8 cellular contexts compared by ENCODE assay signal in the genomic region with DNA sequence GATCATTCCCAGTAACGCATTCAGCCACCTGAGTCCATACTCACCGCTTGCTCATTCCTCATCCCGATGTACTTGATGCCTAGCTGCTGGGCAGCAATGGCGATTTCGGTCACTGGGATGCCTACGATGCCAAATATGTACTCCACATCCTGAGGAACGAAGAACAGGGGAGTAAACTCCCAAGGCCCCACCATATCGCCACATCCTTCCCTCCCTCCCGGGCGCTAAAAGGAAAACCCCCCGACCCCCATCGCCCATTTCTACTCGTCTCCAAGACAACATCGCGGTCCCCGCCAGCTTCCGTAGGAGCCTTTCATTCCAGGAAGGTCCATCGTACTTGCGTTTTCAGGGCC. TPM values are rescaled to one million over a fixed set of nuclear protein-coding genes. Genes with fewer than 3 reads are reported as not detected.
A peak's percentile ranks its signal among the peaks of the same experiment; 100 is the strongest.
DNase-seq lines count a peak whose midpoint lies in the region; ATAC-seq, FAIRE-seq and TF ChIP-seq lines count a peak whose summit lies in the region.

No MANE protein-coding gene starts in this region.

- H3K27me3 ChIP-seq in HCT116 (ENCODE audit: insufficient read depth, low read length) (no peaks in the 10 kb centered on the region), PC-9 (ENCODE audit: insufficient read depth, low read depth) (no peaks in the 10 kb centered on the region), esophagus squamous epithelium (no peaks in the 10 kb centered on the region), pancreas (no peaks in the 10 kb centered on the region)

- TF ChIP-seq POLR2A in HCT116 (IDR thresholded peaks at IDR 0.05; ENCODE audit: borderline replicate concordance, extremely low read depth, insufficient read depth, insufficient read length) = no peak
- TF ChIP-seq POLR2A in esophagus squamous epithelium (IDR thresholded peaks at IDR 0.05) = no peak

- H2AFZ ChIP-seq in HCT116 (ENCODE audit: low read depth, low read length, poor library complexity, severe bottlenecking) = peak overlapping the region; percentile 84
- peak overlapping the region; percentile 90 for H2AFZ ChIP-seq in PC-9

- TF ChIP-seq RAD21 in HCT116 (IDR thresholded peaks at IDR 0.05; ENCODE audit: low read depth) = no peak

- H4K20me1 ChIP-seq in HCT116 (ENCODE audit: insufficient read depth) = no peaks in the 10 kb centered on the region
- H4K20me1 ChIP-seq in PC-9 (ENCODE audit: insufficient read depth) = no peaks in the 10 kb centered on the region

- H3K4me1 ChIP-seq in ES-I3 (ENCODE audit: insufficient read depth, low read length) (no peaks in the 10 kb centered on the region), HCT116 (ENCODE audit: control insufficient read depth in 1 of 2, insufficient read depth in 2 of 2, low read length in 2 of 2) (peaks cover 6 to 18% of the 10 kb centered on the region in 2 experiments), PC-9 (replicated peaks; ENCODE audit: insufficient read depth) (peaks cover 18% of the 10 kb centered on the region), esophagus squamous epithelium (peaks cover 5 to 34% (median 18%) of the 10 kb centered on the region in 3 donors), pancreas (peaks cover 11 to 26% (median 19%) of the 10 kb centered on the region in 3 donors)

- no TSS peak for BruUV-seq in HCT116 (replicated peaks; lab: Mats Ljungman, UMichigan)
- no TSS peak for BruUV-seq in PC-9 (replicated peaks; lab: Mats Ljungman, UMichigan)

- H3K9me2 ChIP-seq in HCT116 (ENCODE audit: insufficient read depth) (no peaks in the 10 kb centered on the region), PC-9 (ENCODE audit: insufficient read depth) (no peaks in the 10 kb centered on the region)

- ATAC-seq in HCT116 = peak; percentile 17
- peak; percentile 10 to 37 (median 31) for ATAC-seq in pancreas

- H3K4me2 ChIP-seq in HCT116 (ENCODE audit: low read length) = peak overlapping the region; percentile 91
- H3K4me2 ChIP-seq in PC-9 = peak overlapping the region; percentile 88

- peaks cover 4% of the 10 kb centered on the region; the same call in 1 of the 2 replicates for H3K36me3 ChIP-seq in ES-I3 (ENCODE audit: insufficient read depth, low read length)
- peaks cover 18% of the 10 kb centered on the region in 2 experiments; a peak in 3 of 4 replicates for H3K36me3 ChIP-seq in HCT116 (ENCODE audit: control insufficient read depth in 1 of 2, insufficient read depth in 2 of 2, low read length in 2 of 2)
- H3K36me3 ChIP-seq in PC-9 (ENCODE audit: low read depth) = peaks cover 16% of the 10 kb centered on the region
- peaks cover 0 to 36% (median 0%) of the 10 kb centered on the region in 3 donors for H3K36me3 ChIP-seq in esophagus squamous epithelium
- H3K36me3 ChIP-seq in pancreas = no peaks in the 10 kb centered on the region

- intact Hi-C loops in HCT116 (cut with micrococcal nuclease) = no loop called here
- intact Hi-C loops in PC-9 (cut with micrococcal nuclease; ENCODE audit: unreplicated experiment) = loop anchor here (2.0 to 10.0 kb wide), 4 partner anchors 36 to 644 kb away; partner anchors contain the start of gene ANKRD28
- intact Hi-C loops in esophagus squamous epithelium (cut with DNase I) = no loop called here
- intact Hi-C loops in pancreas (cut with DNase I) = no loop called here

- TF ChIP-seq CTCF in HCT116 (IDR thresholded peaks at IDR 0.05 in 2 of 3, conservative IDR thresholded peaks at IDR 0.05 in 1 of 3; ENCODE audit: borderline replicate concordance in 1 of 3, insufficient read depth in 1 of 3, low read depth in 2 of 3, low read length in 2 of 3) = no peak
- TF ChIP-seq CTCF in PC-9 (conservative IDR thresholded peaks at IDR 0.05) = no peak
- no peak for TF ChIP-seq CTCF in esophagus squamous epithelium (IDR thresholded peaks at IDR 0.05)
- no peak for TF ChIP-seq CTCF in pancreas (IDR thresholded peaks at IDR 0.05)

- H3K27ac ChIP-seq in HCT116 (ENCODE audit: low read depth, low read length) = peak overlapping the region; percentile 70
- 0 out of 2 replicates have a peak overlapping the region, but pooled peaks have one; percentile 4 for H3K27ac ChIP-seq in PC-9
- H3K27ac ChIP-seq in esophagus squamous epithelium = peak overlapping the region; percentile 83 to 95 (median 94)
- H3K27ac ChIP-seq in pancreas = peak overlapping the region; percentile 27 to 94 (median 88)

- H3K9me3 ChIP-seq in ES-I3 (ENCODE audit: control insufficient read depth, insufficient read depth, low read length) (no peaks in the 10 kb centered on the region), HCT116 (ENCODE audit: control insufficient read depth in 1 of 2, insufficient read depth in 1 of 2, low read depth in 1 of 2, low read length in 2 of 2) (no peaks in the 10 kb centered on the region; a peak in 1 of 4 replicates), PC-9 (ENCODE audit: insufficient read depth, low read depth) (no peaks in the 10 kb centered on the region), esophagus squamous epithelium (no peaks in the 10 kb centered on the region), pancreas (no peaks in the 10 kb centered on the region)

- FAIRE-seq in pancreas (lab: Jason Lieb, UNC) = no peak

- RAD21 ChIA-PET in HCT116 (lab: Charles Lee; ENCODE audit: low non-redundant PET in 1 of 2, low total read pairs in 2 of 2, uncharacterized antibody in 2 of 2, unreplicated experiment in 2 of 2) = no interaction called here

- WGBS in esophagus squamous epithelium, 2 donors = 1 to 2% methylated on average over 19 of the region's 19 CpGs
- 0 to 1% methylated on average over 18 to 19 of the region's 19 CpGs for WGBS in pancreas, 2 donors

- DNase-seq in HCT116 (ENCODE audit: low read depth, low spot score) = no peak
- no peak for DNase-seq in PC-9
- no peak for DNase-seq in esophagus squamous epithelium (lab: John Stamatoyannopoulos, UW)
- no peak for DNase-seq in pancreas
- DNase-seq in NCI-H146 treated with DMSO at 0.1 percent for 48 hours (lab: John Stamatoyannopoulos, UW; ENCODE audit: unreplicated experiment) = no peak
- no peak for DNase-seq in NCI-H1092 (lab: John Stamatoyannopoulos, UW)
- no peak for DNase-seq in SIG-M5 (lab: John Stamatoyannopoulos, UW)

- H3K4me3 ChIP-seq in HCT116 (replicated peaks in 1 of 2; ENCODE audit: low read depth in 1 of 2, low read length in 2 of 2) = peak overlapping the region; percentile 81 to 88
- peak overlapping the region; percentile 79 for H3K4me3 ChIP-seq in PC-9
- H3K4me3 ChIP-seq in esophagus squamous epithelium = peak overlapping the region; percentile 81 to 96 (median 89)
- peak overlapping the region; percentile 62 to 85 (median 74) for H3K4me3 ChIP-seq in pancreas

- H3K79me2 ChIP-seq in HCT116 (ENCODE audit: insufficient read depth, low read length) (peaks cover 17% of the 10 kb centered on the region), PC-9 (ENCODE audit: low read depth) (peaks cover 24% of the 10 kb centered on the region)

- H3K9ac ChIP-seq in ES-I3 (ENCODE audit: low read depth, low read length) = peak overlapping the region; percentile 80
- H3K9ac ChIP-seq in HCT116 (ENCODE audit: low read length) = peak overlapping the region; percentile 75

- H3F3A ChIP-seq in PC-9 (ENCODE audit: insufficient read depth, low read depth) = peaks cover 6% of the 10 kb centered on the region; the same call in 1 of the 2 replicates

- CTCF ChIA-PET in HCT116 (lab: Charles Lee) (no interaction called here), PC-9 (lab: Charles Lee) (interaction anchor here (1.0 kb wide), 1 partner anchor 482 kb away, joined by 4 read pairs; no protein-coding TSS in a partner anchor)

- POLR2A ChIA-PET in HCT116 (lab: Charles Lee) = interaction anchor here (0.9 to 1.2 kb wide), 3 partner anchors 9 to 45 kb away, joined by 3 read pairs; no protein-coding TSS in a partner anchor
- POLR2A ChIA-PET in PC-9 (lab: Charles Lee; ENCODE audit: unreplicated experiment) = no interaction called here

TF ChIP-seq in HCT116, 20 proteins besides CTCF, POLR2A, EP300 and RAD21 (continues in another document):
- TF ChIP-seq YY1 (IDR thresholded peaks at IDR 0.05; ENCODE audit: extremely low read depth, insufficient replicate concordance, low read depth, low read length) (no peak), TCF7L2 (IDR thresholded peaks at IDR 0.05; ENCODE audit: borderline replicate concordance, extremely low read depth, insufficient read depth, insufficient read length) (no peak), EZH2phosphoT487 (IDR thresholded peaks at IDR 0.05; ENCODE audit: borderline replicate concordance) (no peak), EGR1 (IDR thresholded peaks at IDR 0.05; ENCODE audit: low read depth) (no peak), EZH2 (IDR thresholded peaks at IDR 0.05) (no peak), ZNF274 (IDR thresholded peaks at IDR 0.05; ENCODE audit: low read depth, low read length) (no peak), SIN3A (IDR thresholded peaks at IDR 0.05; ENCODE audit: low read depth) (no peak), SP1 (IDR thresholded peaks at IDR 0.05; ENCODE audit: low read depth) (no peak), JUND (IDR thresholded peaks at IDR 0.05) (no peak)

RNA-seq across cellular contexts. Expression of gene HACL1, which starts 0.3 kb away (rescaled TPM):
- total RNA-seq in HCT116 (2021; ENCODE audit: unreplicated experiment) = 20.5 TPM
- polyA plus RNA-seq in HCT116 (2012) = 18.7 and 18.9 TPM in 2 replicates
- 28.7 and 31.7 TPM in 2 replicates for total RNA-seq in PC-9 (2021)
- 10 to 100 TPM in 2 of 4 donors, 1 to 10 TPM in 2; 3.3 to 22.3 (median 9.4) TPM for total RNA-seq in esophagus squamous epithelium
- 10 to 100 TPM; 10.2 to 18.8 (median 12.8) TPM for total RNA-seq in pancreas
- 10 to 100 TPM in 1 of 2 donors, 1 to 10 TPM in 1; 6.5 to 11.5 TPM for polyA plus RNA-seq in pancreas

RNA-seq across cellular contexts. Expression of gene BTD, which starts 0.5 kb away (rescaled TPM):
- total RNA-seq in HCT116 (2021; ENCODE audit: unreplicated experiment) (5.0 TPM), PC-9 (2021) (15.6 and 18.1 TPM in 2 replicates), esophagus squamous epithelium (10 to 100 TPM in 3 of 4 donors, 1 to 10 TPM in 1; 7.7 to 16.6 (median 12.3) TPM), pancreas (10 to 100 TPM; 14.2 to 22.0 (median 16.7) TPM)
- polyA plus RNA-seq in HCT116 (2012) = 5.3 and 6.7 TPM in 2 replicates
- polyA plus RNA-seq in pancreas = 10 to 100 TPM in 1 of 2 donors, 1 to 10 TPM in 1; 6.2 to 16.5 TPM

Comparison
In these comparisons a context has a peak if more than half of its experiments do, and no peak if none do; other contexts are left out.
1. H3K27ac ChIP-seq: peak in every context shown above with its lines; median percentile 94 in esophagus squamous epithelium; 88 in pancreas; 70 in HCT116; 4 in PC-9.